In the genomic region with DNA sequence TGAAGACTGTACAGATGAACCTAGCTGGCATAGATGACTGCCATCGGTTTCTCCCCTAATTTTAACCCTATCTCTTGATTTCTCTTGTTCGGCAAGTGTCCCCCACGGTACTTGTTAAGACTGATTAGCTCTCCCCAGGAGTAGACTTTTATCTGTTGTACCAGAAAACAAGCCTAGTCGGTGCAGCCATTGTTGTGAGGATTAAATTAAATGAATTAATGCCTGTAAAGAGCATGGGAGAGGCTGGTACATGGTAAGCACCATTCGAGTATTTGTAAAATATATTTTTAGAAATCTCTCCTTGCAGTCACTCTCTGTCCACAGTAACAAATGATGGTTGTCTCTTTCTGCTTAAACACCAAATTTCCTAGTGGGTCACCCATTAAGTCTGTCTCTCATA, we compare ENCODE assay signal across 1 cellular context.
TF ChIP-seq lines count a peak whose summit lies in the region.

No MANE protein-coding gene starts in this region.

TF ChIP-seq in GM12878, 131 proteins besides CTCF, POLR2A, EP300 and RAD21 (continued from another document):
- no peak for TF ChIP-seq ELK1 (IDR thresholded peaks at IDR 0.05; ENCODE audit: low read depth, low read length)
- no peak for TF ChIP-seq CBX5 (IDR thresholded peaks at IDR 0.05; ENCODE audit: low read depth)
- no peak for TF ChIP-seq ZNF24 (IDR thresholded peaks at IDR 0.05)
- no peak for TF ChIP-seq ASH2L (IDR thresholded peaks at IDR 0.05; ENCODE audit: borderline replicate concordance, low read depth)
